Comparison of ENCODE assay signal across 2 cellular contexts in the genomic region with DNA sequence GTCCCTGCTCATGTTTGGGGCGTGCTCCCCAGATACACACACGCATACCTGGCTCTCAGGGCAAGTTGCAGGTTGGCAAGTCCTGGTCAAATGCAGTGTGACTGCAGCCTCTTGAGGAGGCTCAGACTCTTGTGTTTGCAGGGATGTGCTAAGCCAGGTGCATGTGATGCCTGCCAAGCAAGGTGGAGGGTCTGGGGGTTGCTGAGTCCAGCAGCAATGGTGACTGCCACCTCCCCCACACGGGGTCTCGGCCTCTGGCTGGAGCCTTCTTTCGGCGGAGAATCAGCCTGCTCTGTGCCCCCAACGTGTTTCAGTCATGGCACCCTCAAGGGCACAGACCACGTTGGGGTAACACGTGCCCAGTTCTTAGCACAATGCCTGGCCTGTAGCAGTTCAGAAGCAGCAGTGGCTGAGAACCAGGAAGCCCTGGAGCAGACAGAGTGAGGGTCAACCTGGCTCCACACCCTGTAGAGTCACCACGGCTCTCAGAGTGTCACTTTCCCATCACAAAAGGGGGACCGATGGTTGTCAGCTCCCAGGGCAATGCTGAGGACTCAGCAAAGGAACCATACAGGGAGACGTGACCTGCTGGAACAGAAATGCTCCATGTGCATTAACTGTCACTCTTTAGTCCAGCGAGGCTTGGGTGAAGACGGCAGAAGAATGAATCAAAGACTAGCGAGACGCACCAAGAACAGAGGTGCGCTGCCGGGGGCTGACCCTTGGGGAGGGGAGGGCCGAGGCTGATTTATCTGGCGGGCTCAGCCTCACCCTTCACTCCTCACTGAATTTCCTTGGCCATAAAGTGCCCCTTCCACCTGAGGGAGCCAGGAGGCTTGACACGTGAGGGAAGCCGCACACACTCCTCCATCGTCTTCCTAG.
TF ChIP-seq lines count a peak whose summit lies in the region.

No MANE protein-coding gene starts in this region.

TF ChIP-seq in WTC11, 78 proteins besides CTCF, POLR2A, EP300 and RAD21:
- no peak for TF ChIP-seq TEAD4 (CRISPR knock-in tag; IDR thresholded peaks at IDR 0.05)
- no peak for TF ChIP-seq TP53 (CRISPR knock-in tag; IDR thresholded peaks at IDR 0.05)
- TF ChIP-seq, protein P1, sequence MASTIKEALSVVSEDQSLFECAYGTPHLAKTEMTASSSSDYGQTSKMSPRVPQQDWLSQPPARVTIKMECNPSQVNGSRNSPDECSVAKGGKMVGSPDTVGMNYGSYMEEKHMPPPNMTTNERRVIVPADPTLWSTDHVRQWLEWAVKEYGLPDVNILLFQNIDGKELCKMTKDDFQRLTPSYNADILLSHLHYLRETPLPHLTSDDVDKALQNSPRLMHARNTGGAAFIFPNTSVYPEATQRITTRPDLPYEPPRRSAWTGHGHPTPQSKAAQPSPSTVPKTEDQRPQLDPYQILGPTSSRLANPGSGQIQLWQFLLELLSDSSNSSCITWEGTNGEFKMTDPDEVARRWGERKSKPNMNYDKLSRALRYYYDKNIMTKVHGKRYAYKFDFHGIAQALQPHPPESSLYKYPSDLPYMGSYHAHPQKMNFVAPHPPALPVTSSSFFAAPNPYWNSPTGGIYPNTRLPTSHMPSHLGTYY (CRISPR knock-in tag; IDR thresholded peaks at IDR 0.05), result no peak
- no peak for TF ChIP-seq ZNF138 (CRISPR knock-in tag; conservative IDR thresholded peaks at IDR 0.05)
- TF ChIP-seq MXD4 (CRISPR knock-in tag; IDR thresholded peaks at IDR 0.05; ENCODE audit: borderline replicate concordance), result no peak
- TF ChIP-seq ZNF317 (CRISPR knock-in tag; IDR thresholded peaks at IDR 0.05; ENCODE audit: borderline replicate concordance, low read depth), result no peak
- no peak for TF ChIP-seq KAT7 (CRISPR knock-in tag; IDR thresholded peaks at IDR 0.05; ENCODE audit: borderline replicate concordance)
- no peak for TF ChIP-seq ZNF671 (CRISPR knock-in tag; IDR thresholded peaks at IDR 0.05)
- no peak for TF ChIP-seq SMAD4 (CRISPR knock-in tag; IDR thresholded peaks at IDR 0.05)
- no peak for TF ChIP-seq HMGA2 (CRISPR knock-in tag; IDR thresholded peaks at IDR 0.05)
- TF ChIP-seq, protein P2, sequence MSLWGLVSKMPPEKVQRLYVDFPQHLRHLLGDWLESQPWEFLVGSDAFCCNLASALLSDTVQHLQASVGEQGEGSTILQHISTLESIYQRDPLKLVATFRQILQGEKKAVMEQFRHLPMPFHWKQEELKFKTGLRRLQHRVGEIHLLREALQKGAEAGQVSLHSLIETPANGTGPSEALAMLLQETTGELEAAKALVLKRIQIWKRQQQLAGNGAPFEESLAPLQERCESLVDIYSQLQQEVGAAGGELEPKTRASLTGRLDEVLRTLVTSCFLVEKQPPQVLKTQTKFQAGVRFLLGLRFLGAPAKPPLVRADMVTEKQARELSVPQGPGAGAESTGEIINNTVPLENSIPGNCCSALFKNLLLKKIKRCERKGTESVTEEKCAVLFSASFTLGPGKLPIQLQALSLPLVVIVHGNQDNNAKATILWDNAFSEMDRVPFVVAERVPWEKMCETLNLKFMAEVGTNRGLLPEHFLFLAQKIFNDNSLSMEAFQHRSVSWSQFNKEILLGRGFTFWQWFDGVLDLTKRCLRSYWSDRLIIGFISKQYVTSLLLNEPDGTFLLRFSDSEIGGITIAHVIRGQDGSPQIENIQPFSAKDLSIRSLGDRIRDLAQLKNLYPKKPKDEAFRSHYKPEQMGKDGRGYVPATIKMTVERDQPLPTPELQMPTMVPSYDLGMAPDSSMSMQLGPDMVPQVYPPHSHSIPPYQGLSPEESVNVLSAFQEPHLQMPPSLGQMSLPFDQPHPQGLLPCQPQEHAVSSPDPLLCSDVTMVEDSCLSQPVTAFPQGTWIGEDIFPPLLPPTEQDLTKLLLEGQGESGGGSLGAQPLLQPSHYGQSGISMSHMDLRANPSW (CRISPR knock-in tag; conservative IDR thresholded peaks at IDR 0.05; ENCODE audit: low read depth), result no peak
TF ChIP-seq in WTC11: peak in this region for 0.

TF ChIP-seq in H1, 55 proteins besides CTCF, POLR2A, EP300 and RAD21:
- no peak for TF ChIP-seq CTBP2 (IDR thresholded peaks at IDR 0.05; ENCODE audit: borderline replicate concordance, insufficient read depth, insufficient read length, low read length)
- no peak for TF ChIP-seq ASH2L (IDR thresholded peaks at IDR 0.05; ENCODE audit: low read length)
- no peak for TF ChIP-seq YY1 (IDR thresholded peaks at IDR 0.05; ENCODE audit: low read depth, low read length)
- TF ChIP-seq CEBPB (IDR thresholded peaks at IDR 0.05; ENCODE audit: low read depth, low read length), result no peak
- TF ChIP-seq, protein P3, sequence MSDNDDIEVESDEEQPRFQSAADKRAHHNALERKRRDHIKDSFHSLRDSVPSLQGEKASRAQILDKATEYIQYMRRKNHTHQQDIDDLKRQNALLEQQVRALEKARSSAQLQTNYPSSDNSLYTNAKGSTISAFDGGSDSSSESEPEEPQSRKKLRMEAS (IDR thresholded peaks at IDR 0.05), result no peak
- no peak for TF ChIP-seq SIX5 (IDR thresholded peaks at IDR 0.05; ENCODE audit: low read depth, low read length)
- TF ChIP-seq RNF2 (IDR thresholded peaks at IDR 0.05; ENCODE audit: borderline replicate concordance, low read depth, low read length, missing control alignments, poor library complexity, severe bottlenecking), result no peak
- TF ChIP-seq TAF1 (IDR thresholded peaks at IDR 0.05; ENCODE audit: low read depth, low read length), result no peak
- TF ChIP-seq CBX5 (IDR thresholded peaks at IDR 0.05; ENCODE audit: low read depth, low read length), result no peak
- no peak for TF ChIP-seq GTF2F1 (IDR thresholded peaks at IDR 0.05; ENCODE audit: borderline replicate concordance, low read depth, low read length)
- no peak for TF ChIP-seq HDAC6 (IDR thresholded peaks at IDR 0.05; ENCODE audit: low read depth, low read length)
